1 cellular context compared by ENCODE assay signal in genomic region chr2:121253021-121253673, GRCh38.
A peak's percentile ranks its signal among the peaks of the same experiment; 100 is the strongest.
TF ChIP-seq lines count a peak whose summit lies in the region.

No MANE protein-coding gene starts in this region.

TF ChIP-seq in K562, 482 proteins besides CTCF, POLR2A, EP300 and RAD21 (continued from another document):
- TF ChIP-seq HMG20B (CRISPR knock-in tag; IDR thresholded peaks at IDR 0.05) (no peak), TEAD4 (IDR thresholded peaks at IDR 0.05; ENCODE audit: low read length) (peak; percentile 54), TEAD4 (CRISPR knock-in tag; IDR thresholded peaks at IDR 0.05; ENCODE audit: borderline replicate concordance) (no peak), YY1 (IDR thresholded peaks at IDR 0.05; ENCODE audit: borderline replicate concordance in 1 of 3, control insufficient read depth in 1 of 3, extremely low read depth in 1 of 3, insufficient read depth in 3 of 3, insufficient read length in 1 of 3, insufficient replicate concordance in 2 of 3, low read depth in 1 of 3, low read length in 2 of 3) (peak in 1 of 3 experiments; percentile 11), TAL1 (IDR thresholded peaks at IDR 0.05) (peak; percentile 59), FOXJ3 (CRISPR knock-in tag; IDR thresholded peaks at IDR 0.05) (no peak), CREB3 (tag; conservative IDR thresholded peaks at IDR 0.05; ENCODE audit: low read depth) (peak; percentile 76), ZNF146 (CRISPR knock-in tag; IDR thresholded peaks at IDR 0.05; ENCODE audit: unreplicated experiment) (no peak), MGA (IDR thresholded peaks at IDR 0.05) (peak; percentile 24; the same call in 1 of the 2 replicates)
